ENCODE assay signal across 2 cellular contexts in genomic region chr6:14798996-14799588, GRCh38.
TF ChIP-seq lines count a peak whose summit lies in the region.

No MANE protein-coding gene starts in this region.

TF ChIP-seq in GM23338, 12 proteins besides CTCF, POLR2A, EP300 and RAD21 (continued from another document):
- TF ChIP-seq, protein P1, sequence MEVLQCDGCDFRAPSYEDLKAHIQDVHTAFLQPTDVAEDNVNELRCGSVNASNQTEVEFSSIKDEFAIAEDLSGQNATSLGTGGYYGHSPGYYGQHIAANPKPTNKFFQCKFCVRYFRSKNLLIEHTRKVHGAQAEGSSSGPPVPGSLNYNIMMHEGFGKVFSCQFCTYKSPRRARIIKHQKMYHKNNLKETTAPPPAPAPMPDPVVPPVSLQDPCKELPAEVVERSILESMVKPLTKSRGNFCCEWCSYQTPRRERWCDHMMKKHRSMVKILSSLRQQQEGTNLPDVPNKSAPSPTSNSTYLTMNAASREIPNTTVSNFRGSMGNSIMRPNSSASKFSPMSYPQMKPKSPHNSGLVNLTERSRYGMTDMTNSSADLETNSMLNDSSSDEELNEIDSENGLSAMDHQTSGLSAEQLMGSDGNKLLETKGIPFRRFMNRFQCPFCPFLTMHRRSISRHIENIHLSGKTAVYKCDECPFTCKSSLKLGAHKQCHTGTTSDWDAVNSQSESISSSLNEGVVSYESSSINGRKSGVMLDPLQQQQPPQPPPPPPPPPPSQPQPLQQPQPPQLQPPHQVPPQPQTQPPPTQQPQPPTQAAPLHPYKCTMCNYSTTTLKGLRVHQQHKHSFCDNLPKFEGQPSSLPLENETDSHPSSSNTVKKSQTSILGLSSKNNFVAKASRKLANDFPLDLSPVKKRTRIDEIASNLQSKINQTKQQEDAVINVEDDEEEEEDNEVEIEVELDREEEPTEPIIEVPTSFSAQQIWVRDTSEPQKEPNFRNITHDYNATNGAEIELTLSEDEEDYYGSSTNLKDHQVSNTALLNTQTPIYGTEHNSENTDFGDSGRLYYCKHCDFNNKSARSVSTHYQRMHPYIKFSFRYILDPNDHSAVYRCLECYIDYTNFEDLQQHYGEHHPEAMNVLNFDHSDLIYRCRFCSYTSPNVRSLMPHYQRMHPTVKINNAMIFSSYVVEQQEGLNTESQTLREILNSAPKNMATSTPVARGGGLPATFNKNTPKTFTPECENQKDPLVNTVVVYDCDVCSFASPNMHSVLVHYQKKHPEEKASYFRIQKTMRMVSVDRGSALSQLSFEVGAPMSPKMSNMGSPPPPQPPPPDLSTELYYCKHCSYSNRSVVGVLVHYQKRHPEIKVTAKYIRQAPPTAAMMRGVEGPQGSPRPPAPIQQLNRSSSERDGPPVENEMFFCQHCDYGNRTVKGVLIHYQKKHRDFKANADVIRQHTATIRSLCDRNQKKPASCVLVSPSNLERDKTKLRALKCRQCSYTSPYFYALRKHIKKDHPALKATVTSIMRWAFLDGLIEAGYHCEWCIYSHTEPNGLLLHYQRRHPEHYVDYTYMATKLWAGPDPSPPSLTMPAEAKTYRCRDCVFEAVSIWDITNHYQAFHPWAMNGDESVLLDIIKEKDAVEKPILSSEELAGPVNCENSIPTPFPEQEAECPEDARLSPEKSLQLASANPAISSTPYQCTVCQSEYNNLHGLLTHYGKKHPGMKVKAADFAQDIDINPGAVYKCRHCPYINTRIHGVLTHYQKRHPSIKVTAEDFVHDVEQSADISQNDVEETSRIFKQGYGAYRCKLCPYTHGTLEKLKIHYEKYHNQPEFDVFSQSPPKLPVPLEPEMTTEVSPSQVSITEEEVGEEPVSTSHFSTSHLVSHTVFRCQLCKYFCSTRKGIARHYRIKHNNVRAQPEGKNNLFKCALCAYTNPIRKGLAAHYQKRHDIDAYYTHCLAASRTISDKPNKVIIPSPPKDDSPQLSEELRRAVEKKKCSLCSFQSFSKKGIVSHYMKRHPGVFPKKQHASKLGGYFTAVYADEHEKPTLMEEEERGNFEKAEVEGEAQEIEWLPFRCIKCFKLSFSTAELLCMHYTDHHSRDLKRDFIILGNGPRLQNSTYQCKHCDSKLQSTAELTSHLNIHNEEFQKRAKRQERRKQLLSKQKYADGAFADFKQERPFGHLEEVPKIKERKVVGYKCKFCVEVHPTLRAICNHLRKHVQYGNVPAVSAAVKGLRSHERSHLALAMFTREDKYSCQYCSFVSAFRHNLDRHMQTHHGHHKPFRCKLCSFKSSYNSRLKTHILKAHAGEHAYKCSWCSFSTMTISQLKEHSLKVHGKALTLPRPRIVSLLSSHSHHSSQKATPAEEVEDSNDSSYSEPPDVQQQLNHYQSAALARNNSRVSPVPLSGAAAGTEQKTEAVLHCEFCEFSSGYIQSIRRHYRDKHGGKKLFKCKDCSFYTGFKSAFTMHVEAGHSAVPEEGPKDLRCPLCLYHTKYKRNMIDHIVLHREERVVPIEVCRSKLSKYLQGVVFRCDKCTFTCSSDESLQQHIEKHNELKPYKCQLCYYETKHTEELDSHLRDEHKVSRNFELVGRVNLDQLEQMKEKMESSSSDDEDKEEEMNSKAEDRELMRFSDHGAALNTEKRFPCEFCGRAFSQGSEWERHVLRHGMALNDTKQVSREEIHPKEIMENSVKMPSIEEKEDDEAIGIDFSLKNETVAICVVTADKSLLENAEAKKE (CRISPR knock-in tag; IDR thresholded peaks at IDR 0.05) = peak; percentile 48; the same call in 1 of the 2 replicates

TF ChIP-seq in IMR-90, 13 proteins besides CTCF, POLR2A, EP300 and RAD21 (continued from another document):
- TF ChIP-seq FOS (IDR thresholded peaks at IDR 0.05; ENCODE audit: low read depth, low read length) = no peak
- no peak for TF ChIP-seq NFE2L2 (IDR thresholded peaks at IDR 0.05; ENCODE audit: low read depth, low read length)
- TF ChIP-seq RCOR1 (IDR thresholded peaks at IDR 0.05; ENCODE audit: insufficient replicate concordance, low read length) = no peak
- TF ChIP-seq BHLHE40 (IDR thresholded peaks at IDR 0.05; ENCODE audit: low read depth, low read length) = no peak
- no peak for TF ChIP-seq MXI1 (IDR thresholded peaks at IDR 0.05; ENCODE audit: borderline replicate concordance, low read depth, low read length)
- no peak for TF ChIP-seq CHD1 (IDR thresholded peaks at IDR 0.05; ENCODE audit: low read depth, low read length)
- TF ChIP-seq USF2 (IDR thresholded peaks at IDR 0.05; ENCODE audit: low read depth, low read length) = no peak
- no peak for TF ChIP-seq SMC3 (IDR thresholded peaks at IDR 0.05; ENCODE audit: low read depth, low read length)
- no peak for TF ChIP-seq MAFK (IDR thresholded peaks at IDR 0.05; ENCODE audit: low read depth, low read length)
TF ChIP-seq in IMR-90: peak in this region for 0.
